8 cellular contexts compared by ENCODE assay signal in the genomic region with DNA sequence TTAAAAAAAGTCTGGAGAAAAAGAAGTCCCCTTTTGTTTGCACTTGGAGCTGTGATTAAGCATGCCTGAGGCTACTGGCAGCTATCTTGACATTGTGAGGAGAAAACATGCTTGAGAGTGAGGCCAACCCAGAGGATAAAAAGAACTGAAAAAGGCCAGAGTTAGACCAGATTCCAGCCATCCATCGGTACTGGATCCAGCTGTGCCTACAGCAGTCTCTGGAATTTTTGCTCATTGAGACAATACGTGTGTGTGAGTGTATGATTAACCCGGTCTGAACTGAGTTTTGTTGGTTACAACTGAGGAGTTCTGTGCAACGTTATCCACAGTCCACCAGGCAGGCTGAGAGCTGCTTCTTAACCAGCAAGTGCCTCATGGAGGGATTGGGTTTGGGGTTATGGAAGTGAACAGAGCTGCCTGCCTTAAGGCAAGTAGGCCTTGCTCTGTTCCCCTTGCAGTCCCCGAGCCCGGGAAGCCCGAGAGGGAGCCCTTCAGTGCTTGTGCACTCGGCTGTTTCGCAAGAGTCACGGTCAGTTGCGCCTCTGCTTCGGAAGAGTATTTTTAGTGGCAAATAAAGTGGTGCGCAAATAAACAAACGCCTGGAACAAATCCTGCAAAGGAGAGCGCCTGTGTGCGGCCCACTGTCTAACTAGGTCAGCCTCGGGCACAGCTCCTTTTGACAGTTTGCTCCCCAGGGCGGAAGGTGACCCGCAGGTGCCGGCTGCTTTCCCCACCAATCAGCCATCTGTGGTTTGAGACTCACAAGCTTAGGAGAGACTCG. TPM values are rescaled to one million over a fixed set of nuclear protein-coding genes. Genes with fewer than 3 reads are reported as not detected.
A peak's percentile ranks its signal among the peaks of the same experiment; 100 is the strongest.
DNase-seq lines count a peak whose midpoint lies in the region; ATAC-seq and TF ChIP-seq lines count a peak whose summit lies in the region.

No MANE protein-coding gene starts in this region.

- no peak overlapping the region for H3K18ac ChIP-seq in mesenchymal stem cell (ENCODE audit: low read depth in 1 of 2, low read length in 2 of 2)

- H3K36me3 ChIP-seq in mesenchymal stem cell (ENCODE audit: control insufficient read depth in 1 of 2, insufficient read depth in 2 of 2, low read depth in 1 of 2, low read length in 2 of 2): no peaks in the 10 kb centered on the region

- TF ChIP-seq CTCF in C4-2B (conservative IDR thresholded peaks at IDR 0.05): no peak

- H2BK120ac ChIP-seq in mesenchymal stem cell (ENCODE audit: low read depth, low read length): no peak overlapping the region

- no peak overlapping the region for H3K4ac ChIP-seq in mesenchymal stem cell (ENCODE audit: low read depth in 1 of 2, low read length in 2 of 2)

- no peaks in the 10 kb centered on the region for H3K79me1 ChIP-seq in mesenchymal stem cell (replicated peaks; ENCODE audit: low read length, poor library complexity, severe bottlenecking)

- H3K27ac ChIP-seq in C4-2B (peak overlapping the region; percentile 85), mesenchymal stem cell (ENCODE audit: low read length, poor library complexity, severe bottlenecking) (peak overlapping the region; percentile 62)

- peaks cover 73% of the 10 kb centered on the region for H3K4me1 Mint-ChIP-seq in dendritic cell treated with granulocyte-macrophage colony-stimulating factor and Interleukin-4, amounts not matched to agents 40 ng/mL and 50 ng/mL, for 4 days (ENCODE audit: low read depth)

- H3K4me1 ChIP-seq in mesenchymal stem cell (ENCODE audit: control insufficient read depth, insufficient read depth, low read depth, low read length): peaks cover 10% of the 10 kb centered on the region

- 80% methylated on average over 21 of the region's 21 CpGs for WGBS in mesenchymal stem cell

- H2BK12ac ChIP-seq in mesenchymal stem cell (ENCODE audit: low read length in 2 of 2): no peak overlapping the region

- peak overlapping the region; percentile 0 for H3K4me2 ChIP-seq in mesenchymal stem cell (ENCODE audit: low read length, poor library complexity, severe bottlenecking)

- peak overlapping the region; percentile 7 for H3K9ac ChIP-seq in mesenchymal stem cell (ENCODE audit: low read length)

- H2AFZ ChIP-seq in mesenchymal stem cell (ENCODE audit: low read depth, low read length): no peak overlapping the region

- H3K27me3 Mint-ChIP-seq in dendritic cell treated with granulocyte-macrophage colony-stimulating factor and Interleukin-4, amounts not matched to agents 40 ng/mL and 50 ng/mL, for 4 days: no peaks in the 10 kb centered on the region

- intact Hi-C loops in dendritic cell treated with granulocyte-macrophage colony-stimulating factor and Interleukin-4, amounts not matched to agents 40 ng/mL and 50 ng/mL, for 4 days (cut with micrococcal nuclease): no loop called here

- no peak for ATAC-seq in GM18909 (IDR thresholded peaks at IDR 0.05; ENCODE audit: poor library complexity, unreplicated experiment)

- H2AK5ac ChIP-seq in mesenchymal stem cell (ENCODE audit: low read length, severe bottlenecking): peak overlapping the region; percentile 47

- no peak overlapping the region for H2BK15ac ChIP-seq in mesenchymal stem cell (ENCODE audit: low read depth, poor library complexity, severe bottlenecking)

- DNase-seq in NCI-H187 (lab: John Stamatoyannopoulos, UW) (peak; percentile 73 to 86), mesenchymal stem cell (no peak), NCI-H748 (lab: John Stamatoyannopoulos, UW; ENCODE audit: unreplicated experiment) (no peak), activated gamma-delta T cell treated with Interleukin-2 at 50 U/mL for 16 hours (no peak)
- DNase-seq in activated effector memory CD4-positive, alpha-beta T cell treated with anti-CD3 and anti-CD28 coated beads, Interleukin-2, amount 50 U/mL, for 16 hours: no peak

- H4K8ac ChIP-seq in mesenchymal stem cell (ENCODE audit: low read length): no peak overlapping the region

- H3K23ac ChIP-seq in mesenchymal stem cell (ENCODE audit: low read length in 2 of 2): no peak overlapping the region

- no peaks in the 10 kb centered on the region for H3K9me3 Mint-ChIP-seq in dendritic cell treated with granulocyte-macrophage colony-stimulating factor and Interleukin-4, amounts not matched to agents 40 ng/mL and 50 ng/mL, for 4 days

- H3K4me3 ChIP-seq in mesenchymal stem cell (ENCODE audit: insufficient read depth in 1 of 2, low read depth in 1 of 2, low read length in 2 of 2): no peak overlapping the region

- no peak overlapping the region for H4K91ac ChIP-seq in mesenchymal stem cell (ENCODE audit: low read length)

- H3K27me3 ChIP-seq in mesenchymal stem cell (ENCODE audit: control insufficient read depth in 1 of 2, insufficient read depth in 1 of 2, low read length in 2 of 2): peaks cover 0 to 24% of the 10 kb centered on the region in 2 experiments

- H3K9me3 ChIP-seq in mesenchymal stem cell (ENCODE audit: control insufficient read depth, low read length): no peaks in the 10 kb centered on the region

- peak overlapping the region; percentile 66 for H3K4me3 Mint-ChIP-seq in dendritic cell treated with granulocyte-macrophage colony-stimulating factor and Interleukin-4, amounts not matched to agents 40 ng/mL and 50 ng/mL, for 4 days

- peak overlapping the region; percentile 15 for H2BK5ac ChIP-seq in mesenchymal stem cell (ENCODE audit: low read depth, low read length, poor library complexity, severe bottlenecking)

- no peak overlapping the region for H3K14ac ChIP-seq in mesenchymal stem cell (ENCODE audit: low read length in 2 of 2)

- no peaks in the 10 kb centered on the region for H3K36me3 Mint-ChIP-seq in dendritic cell treated with granulocyte-macrophage colony-stimulating factor and Interleukin-4, amounts not matched to agents 40 ng/mL and 50 ng/mL, for 4 days (ENCODE audit: low read depth)

- peak overlapping the region; percentile 89 for H3K27ac Mint-ChIP-seq in dendritic cell treated with granulocyte-macrophage colony-stimulating factor and Interleukin-4, amounts not matched to agents 40 ng/mL and 50 ng/mL, for 4 days

RNA-seq across cellular contexts. Expression of gene LGI2, which starts 57.1 kb away (rescaled TPM):
- polyA plus RNA-seq in mesenchymal stem cell (2013, experiment 1 of 2): 0.03 TPM
- 0.04 TPM for polyA plus RNA-seq in mesenchymal stem cell (2013, experiment 2 of 2)

Comparison
In these comparisons a context has a peak if more than half of its experiments do, and no peak if none do; other contexts are left out.
1. DNase-seq: peak in NCI-H187 (2 of 2); none in mesenchymal stem cell (single experiment), NCI-H748 (single experiment), activated effector memory CD4-positive, alpha-beta T cell treated with anti-CD3 and anti-CD28 coated beads, Interleukin-2, amount 50 U/mL, for 16 hours (single experiment) and activated gamma-delta T cell treated with Interleukin-2 at 50 U/mL for 16 hours (single experiment).